ENCODE assay signal across 8 cellular contexts in the genomic region with DNA sequence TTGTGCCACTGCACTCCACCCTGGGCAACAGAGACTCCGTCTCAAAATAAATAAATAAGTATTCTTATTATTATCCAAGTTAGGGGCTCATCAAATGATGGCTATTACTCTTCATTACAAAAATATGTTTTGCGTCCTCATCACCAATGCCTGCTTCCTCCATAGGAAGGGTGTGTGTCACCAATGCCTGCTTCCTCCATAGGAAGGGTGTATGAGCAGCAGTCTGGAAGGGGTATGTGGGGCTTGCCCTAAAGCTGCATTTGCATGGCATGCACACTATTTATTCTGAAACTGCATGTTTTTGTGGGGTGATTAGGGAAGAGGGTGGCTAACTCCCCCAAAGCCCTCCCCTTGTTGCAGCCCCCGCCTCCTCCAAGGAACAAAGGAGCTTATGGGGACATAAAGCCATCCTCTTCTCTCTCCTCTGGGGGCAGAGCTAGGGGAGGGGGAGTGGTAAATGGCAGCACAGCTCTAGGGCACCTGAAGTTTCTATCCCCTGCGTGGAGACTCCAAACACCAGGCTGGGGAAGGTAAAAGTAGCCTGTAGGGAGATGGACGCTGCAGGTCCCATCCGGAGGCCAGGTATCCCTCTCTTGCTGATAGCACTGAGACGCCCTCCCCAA. TPM values are rescaled to one million over a fixed set of nuclear protein-coding genes. Genes with fewer than 3 reads are reported as not detected.
A peak's percentile ranks its signal among the peaks of the same experiment; 100 is the strongest.
DNase-seq lines count a peak whose midpoint lies in the region; ATAC-seq and TF ChIP-seq lines count a peak whose summit lies in the region.

No MANE protein-coding gene starts in this region.

- DNase-seq in NCI-H1417 (lab: John Stamatoyannopoulos, UW) (peak in 2 of 3 experiments; percentile 37 to 64), NCI-H1417 treated with DMSO at 0.1 percent for 48 hours (lab: John Stamatoyannopoulos, UW) (no peak), Peyer's patch (no peak), hepatic stellate cell (ENCODE audit: low spot score) (no peak)
- no peak for DNase-seq in natural killer cell treated with Interleukin-12 subunit alpha and Interleukin-12 subunit beta and Interleukin-15 and Interleukin-18, amount 100 ng/mL, for 72 hours (ENCODE audit: low spot score)

- H3K9me3 ChIP-seq in Peyer's patch (no peaks in the 10 kb centered on the region), duodenal mucosa (ENCODE audit: control insufficient read depth in 1 of 2, low read length in 2 of 2) (no peaks in the 10 kb centered on the region)

- ATAC-seq in natural killer cell treated with Interleukin-12 subunit alpha and Interleukin-12 subunit beta and Interleukin-15 and Interleukin-18, amount 100 ng/mL, for 72 hours = no peak
- no peak for ATAC-seq in GM21390 (IDR thresholded peaks at IDR 0.05; ENCODE audit: unreplicated experiment)
- no peak for ATAC-seq in GM19035 (IDR thresholded peaks at IDR 0.05; ENCODE audit: unreplicated experiment)

- peaks cover 0 to 16% (median 0%) of the 10 kb centered on the region in 3 donors for H3K36me3 ChIP-seq in Peyer's patch
- H3K36me3 ChIP-seq in duodenal mucosa (ENCODE audit: control insufficient read depth in 1 of 2, insufficient read depth in 2 of 2, low read length in 2 of 2) = no peaks in the 10 kb centered on the region

- H3K9ac ChIP-seq in duodenal mucosa (ENCODE audit: low read depth in 1 of 2, low read length in 2 of 2) = peak overlapping the region; percentile 69 to 77

- no peaks in the 10 kb centered on the region for H3K27me3 ChIP-seq in Peyer's patch
- no peaks in the 10 kb centered on the region for H3K27me3 ChIP-seq in duodenal mucosa (ENCODE audit: control insufficient read depth in 1 of 2, insufficient read depth in 2 of 2, low read length in 2 of 2)

- H3K27ac ChIP-seq in Peyer's patch (peak overlapping the region; percentile 90 to 98 (median 95)), duodenal mucosa (ENCODE audit: low read depth, low read length) (no peak overlapping the region)

- H3K27me3 Mint-ChIP-seq in natural killer cell treated with Interleukin-12 subunit alpha and Interleukin-12 subunit beta and Interleukin-15 and Interleukin-18, amount 100 ng/mL, for 72 hours = no peaks in the 10 kb centered on the region

- peak overlapping the region; percentile 59 to 73 for H3K27ac Mint-ChIP-seq in natural killer cell treated with Interleukin-12 subunit alpha and Interleukin-12 subunit beta and Interleukin-15 and Interleukin-18, amount 100 ng/mL, for 72 hours

- H3K4me1 Mint-ChIP-seq in natural killer cell treated with Interleukin-12 subunit alpha and Interleukin-12 subunit beta and Interleukin-15 and Interleukin-18, amount 100 ng/mL, for 72 hours (ENCODE audit: low read depth in 2 of 2) = peaks cover 6 to 11% of the 10 kb centered on the region in 2 donors

- peak overlapping the region; percentile 90 to 100 (median 98) for H3K4me3 ChIP-seq in Peyer's patch
- H3K4me3 ChIP-seq in duodenal mucosa (ENCODE audit: low read depth in 1 of 2, low read length in 2 of 2) = peak overlapping the region; percentile 75 to 90

- H3K9me3 Mint-ChIP-seq in natural killer cell treated with Interleukin-12 subunit alpha and Interleukin-12 subunit beta and Interleukin-15 and Interleukin-18, amount 100 ng/mL, for 72 hours = no peaks in the 10 kb centered on the region

- TF ChIP-seq CTCF in Peyer's patch (IDR thresholded peaks at IDR 0.05) = no peak

- H3K36me3 Mint-ChIP-seq in natural killer cell treated with Interleukin-12 subunit alpha and Interleukin-12 subunit beta and Interleukin-15 and Interleukin-18, amount 100 ng/mL, for 72 hours = no peaks in the 10 kb centered on the region

- peak overlapping the region; percentile 85 for H3K4me3 Mint-ChIP-seq in natural killer cell treated with Interleukin-12 subunit alpha and Interleukin-12 subunit beta and Interleukin-15 and Interleukin-18, amount 100 ng/mL, for 72 hours

- H3K4me1 ChIP-seq in Peyer's patch (peaks cover 0 to 27% (median 7%) of the 10 kb centered on the region in 4 donors), duodenal mucosa (ENCODE audit: control insufficient read depth in 1 of 2, insufficient read depth in 2 of 2, low read length in 2 of 2) (peaks cover 13 to 15% of the 10 kb centered on the region in 2 donors)

- TF ChIP-seq POLR2A in Peyer's patch (IDR thresholded peaks at IDR 0.05) = no peak

RNA-seq across cellular contexts. Expression of gene CAMKK2, which starts 1.3 kb away (rescaled TPM):
- total RNA-seq in Peyer's patch = 10 to 100 TPM; 23.1 to 92.4 (median 59.9) TPM
- 10 to 100 TPM; 24.7 to 48.4 TPM for total RNA-seq in natural killer cell treated with Interleukin-12 subunit alpha and Interleukin-12 subunit beta and Interleukin-15 and Interleukin-18, amount 100 ng/mL, for 72 hours

RNA-seq across cellular contexts. Expression of gene ANAPC5, which starts 57.0 kb away (rescaled TPM):
- 100 to 1,000 TPM; 101 to 381 (median 139) TPM for total RNA-seq in Peyer's patch
- 100 to 1,000 TPM; 130 to 229 TPM for total RNA-seq in natural killer cell treated with Interleukin-12 subunit alpha and Interleukin-12 subunit beta and Interleukin-15 and Interleukin-18, amount 100 ng/mL, for 72 hours

Comparison
In these comparisons a context has a peak if more than half of its experiments do, and no peak if none do; other contexts are left out.
1. DNase-seq: peak in NCI-H1417 (2 of 3); none in NCI-H1417 treated with DMSO at 0.1 percent for 48 hours (single experiment), Peyer's patch (0 of 3), natural killer cell treated with Interleukin-12 subunit alpha and Interleukin-12 subunit beta and Interleukin-15 and Interleukin-18, amount 100 ng/mL, for 72 hours (single experiment) and hepatic stellate cell (single experiment).